1 cellular context compared by ENCODE assay signal in genomic region chr3:56818156-56818985, GRCh38.
A peak's percentile ranks its signal among the peaks of the same experiment; 100 is the strongest.
TF ChIP-seq lines count a peak whose summit lies in the region.

No MANE protein-coding gene starts in this region.

TF ChIP-seq in HepG2, 621 proteins besides CTCF, POLR2A, EP300 and RAD21 (continued from another document and continues in another):
- TF ChIP-seq, protein P1, sequence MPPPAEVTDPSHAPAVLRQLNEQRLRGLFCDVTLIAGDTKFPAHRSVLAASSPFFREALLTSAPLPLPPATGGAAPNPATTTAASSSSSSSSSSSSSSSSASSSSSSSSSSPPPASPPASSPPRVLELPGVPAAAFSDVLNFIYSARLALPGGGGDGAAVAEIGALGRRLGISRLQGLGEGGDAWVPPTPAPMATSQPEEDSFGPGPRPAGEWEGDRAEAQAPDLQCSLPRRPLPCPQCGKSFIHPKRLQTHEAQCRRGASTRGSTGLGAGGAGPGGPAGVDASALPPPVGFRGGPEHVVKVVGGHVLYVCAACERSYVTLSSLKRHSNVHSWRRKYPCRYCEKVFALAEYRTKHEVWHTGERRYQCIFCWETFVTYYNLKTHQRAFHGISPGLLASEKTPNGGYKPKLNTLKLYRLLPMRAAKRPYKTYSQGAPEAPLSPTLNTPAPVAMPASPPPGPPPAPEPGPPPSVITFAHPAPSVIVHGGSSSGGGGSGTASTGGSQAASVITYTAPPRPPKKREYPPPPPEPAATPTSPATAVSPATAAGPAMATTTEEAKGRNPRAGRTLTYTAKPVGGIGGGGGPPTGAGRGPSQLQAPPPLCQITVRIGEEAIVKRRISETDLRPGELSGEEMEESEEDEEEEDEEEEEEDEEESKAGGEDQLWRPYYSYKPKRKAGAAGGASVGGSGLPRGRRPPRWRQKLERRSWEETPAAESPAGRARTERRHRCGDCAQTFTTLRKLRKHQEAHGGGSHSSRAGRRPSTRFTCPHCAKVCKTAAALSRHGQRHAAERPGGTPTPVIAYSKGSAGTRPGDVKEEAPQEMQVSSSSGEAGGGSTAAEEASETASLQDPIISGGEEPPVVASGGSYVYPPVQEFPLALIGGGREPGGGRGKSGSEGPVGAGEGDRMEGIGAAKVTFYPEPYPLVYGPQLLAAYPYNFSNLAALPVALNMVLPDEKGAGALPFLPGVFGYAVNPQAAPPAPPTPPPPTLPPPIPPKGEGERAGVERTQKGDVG (CRISPR knock-in tag; IDR thresholded peaks at IDR 0.05; ENCODE audit: borderline replicate concordance), result no peak
- TF ChIP-seq ISL2 (CRISPR knock-in tag; IDR thresholded peaks at IDR 0.05) (peak; percentile 67; the same call in 1 of the 2 replicates), RXRA (CRISPR knock-in tag; IDR thresholded peaks at IDR 0.05) (peak; percentile 52; the same call in 1 of the 2 replicates), FOXO1 (CRISPR knock-in tag; IDR thresholded peaks at IDR 0.05) (peak; percentile 55), ZNF660 (CRISPR knock-in tag; IDR thresholded peaks at IDR 0.05; ENCODE audit: borderline replicate concordance, low read depth) (no peak), ZNF605 (CRISPR knock-in tag; IDR thresholded peaks at IDR 0.05) (no peak), ZNF792 (CRISPR knock-in tag; IDR thresholded peaks at IDR 0.05) (no peak), KIAA2018 (CRISPR knock-in tag; IDR thresholded peaks at IDR 0.05; ENCODE audit: borderline replicate concordance) (no peak), ZNF318 (CRISPR knock-in tag; IDR thresholded peaks at IDR 0.05) (no peak), MATR3 (CRISPR knock-in tag; IDR thresholded peaks at IDR 0.05) (no peak), MAFG (CRISPR knock-in tag; IDR thresholded peaks at IDR 0.05) (no peak), NFIC (IDR thresholded peaks at IDR 0.05; ENCODE audit: low read length) (peak; percentile 76), AGO2 (optimal IDR thresholded peaks at IDR 0.05; ENCODE audit: low read depth, low read length) (no peak), KDM3A (CRISPR knock-in tag; IDR thresholded peaks at IDR 0.05; ENCODE audit: low read depth) (no peak), IKZF1 (IDR thresholded peaks at IDR 0.05) (no peak), IKZF4 (CRISPR knock-in tag; IDR thresholded peaks at IDR 0.05; ENCODE audit: borderline replicate concordance, low read depth, not compliant biosample characterization) (no peak), HMG20A (CRISPR knock-in tag; IDR thresholded peaks at IDR 0.05; ENCODE audit: borderline replicate concordance) (0 out of 2 replicates have a peak, but pooled peaks have one; percentile 11), XBP1 (CRISPR knock-in tag; IDR thresholded peaks at IDR 0.05) (no peak), ZBTB42 (CRISPR knock-in tag; IDR thresholded peaks at IDR 0.05) (no peak), NCOR1 (IDR thresholded peaks at IDR 0.05; ENCODE audit: borderline replicate concordance, low read length) (0 out of 2 replicates have a peak, but pooled peaks have one; percentile 35), REST (IDR thresholded peaks at IDR 0.05; ENCODE audit: borderline replicate concordance in 1 of 2, low read depth in 1 of 2, low read length in 2 of 2) (no peak), TARDBP (CRISPR knock-in tag; IDR thresholded peaks at IDR 0.05) (peak; percentile 64; the same call in 1 of the 2 replicates)
- TF ChIP-seq, protein P2, sequence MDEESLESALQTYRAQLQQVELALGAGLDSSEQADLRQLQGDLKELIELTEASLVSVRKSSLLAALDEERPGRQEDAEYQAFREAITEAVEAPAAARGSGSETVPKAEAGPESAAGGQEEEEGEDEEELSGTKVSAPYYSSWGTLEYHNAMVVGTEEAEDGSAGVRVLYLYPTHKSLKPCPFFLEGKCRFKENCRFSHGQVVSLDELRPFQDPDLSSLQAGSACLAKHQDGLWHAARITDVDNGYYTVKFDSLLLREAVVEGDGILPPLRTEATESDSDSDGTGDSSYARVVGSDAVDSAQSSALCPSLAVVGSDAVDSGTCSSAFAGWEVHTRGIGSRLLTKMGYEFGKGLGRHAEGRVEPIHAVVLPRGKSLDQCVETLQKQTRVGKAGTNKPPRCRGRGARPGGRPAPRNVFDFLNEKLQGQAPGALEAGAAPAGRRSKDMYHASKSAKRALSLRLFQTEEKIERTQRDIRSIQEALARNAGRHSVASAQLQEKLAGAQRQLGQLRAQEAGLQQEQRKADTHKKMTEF (CRISPR knock-in tag; IDR thresholded peaks at IDR 0.05), result peak; percentile 40; the same call in 1 of the 2 replicates
- TF ChIP-seq, protein P3, sequence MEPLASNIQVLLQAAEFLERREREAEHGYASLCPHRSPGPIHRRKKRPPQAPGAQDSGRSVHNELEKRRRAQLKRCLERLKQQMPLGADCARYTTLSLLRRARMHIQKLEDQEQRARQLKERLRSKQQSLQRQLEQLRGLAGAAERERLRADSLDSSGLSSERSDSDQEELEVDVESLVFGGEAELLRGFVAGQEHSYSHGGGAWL (CRISPR knock-in tag; IDR thresholded peaks at IDR 0.05), result no peak
- TF ChIP-seq, protein P4, sequence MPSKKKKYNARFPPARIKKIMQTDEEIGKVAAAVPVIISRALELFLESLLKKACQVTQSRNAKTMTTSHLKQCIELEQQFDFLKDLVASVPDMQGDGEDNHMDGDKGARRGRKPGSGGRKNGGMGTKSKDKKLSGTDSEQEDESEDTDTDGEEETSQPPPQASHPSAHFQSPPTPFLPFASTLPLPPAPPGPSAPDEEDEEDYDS (CRISPR knock-in tag; IDR thresholded peaks at IDR 0.05), result no peak
